In genomic region chr16:51141541-51141940, GRCh38 we compare ENCODE assay signal across 19 cellular contexts. TPM values are rescaled to one million over a fixed set of nuclear protein-coding genes. Genes with fewer than 3 reads are reported as not detected.
DNase-seq lines count a peak whose midpoint lies in the region; TF ChIP-seq lines count a peak whose summit lies in the region.
"Had no signal": no experiment of that assay in that cellular context is flagged by ENCODE, and none has a peak within 500 bp of the region (broad histone marks: within the 10 kb centered on the region; RNA-seq: fewer than 3 reads in every experiment).

No MANE protein-coding gene starts in this region.

- WGBS in neuronal stem cell (ENCODE audit: extremely low coverage in 2 of 2, insufficient read length in 2 of 2, insufficient replicate concordance in 1 of 2), 2 donors, result no CpG with 5 or more reads among the region's 21 CpGs

- H2BK5ac ChIP-seq in neuronal stem cell (ENCODE audit: low read length), result peak overlapping the region; percentile 31

- no peak overlapping the region for H3K4ac ChIP-seq in neuronal stem cell (ENCODE audit: low read length)

- DNase-seq in Daoy (ENCODE audit: low read depth), result peak; percentile 54
- DNase-seq in foreskin fibroblast, result no peak
- no peak for DNase-seq in neuronal stem cell (ENCODE audit: low spot score)
- no peak for DNase-seq in OCI-M2 (lab: John Stamatoyannopoulos, UW; ENCODE audit: unreplicated experiment)
- no peak for DNase-seq in HUDEP-2 (lab: John Stamatoyannopoulos, UW; ENCODE audit: unreplicated experiment in 76 of 76)
- no peak for DNase-seq in NCI-H2171 (lab: John Stamatoyannopoulos, UW)
- no peak for DNase-seq in stimulated activated CD4-positive, alpha-beta T cell treated with anti-CD3 and anti-CD28 coated beads, Interleukin-4, amount 100 ng/mL, for 24 hours
- DNase-seq: 8988T; CD4-positive, alpha-beta memory T cell; DMS153; DMS79; GF-D8; GOT3; H7; HFFc6 had no signal

- H2BK12ac ChIP-seq in neuronal stem cell (ENCODE audit: low read length), result no peak overlapping the region

- H2AFZ ChIP-seq in neuronal stem cell (ENCODE audit: low read length), result no peak overlapping the region

- H3K23ac ChIP-seq in neuronal stem cell (ENCODE audit: low read depth, low read length, poor library complexity), result no peak overlapping the region

- peak overlapping the region; percentile 65 for H4K91ac ChIP-seq in neuronal stem cell (ENCODE audit: low read depth, low read length, poor library complexity)

- no peaks in the 10 kb centered on the region for H3K27me3 ChIP-seq in neuronal stem cell (ENCODE audit: control insufficient read depth in 3 of 3, insufficient read depth in 3 of 3, low read depth in 1 of 3, low read length in 3 of 3)

- peaks cover 0 to 46% of the 10 kb centered on the region in 2 donors for H3K9me3 ChIP-seq in neuronal stem cell (replicated peaks in 1 of 2; ENCODE audit: control insufficient read depth in 2 of 2, insufficient read depth in 1 of 2, low read depth in 1 of 2, low read length in 2 of 2)
- H3K9me3 ChIP-seq: BLaER1 had no signal

- no peak for TF ChIP-seq CTCF in foreskin fibroblast (IDR thresholded peaks at IDR 0.05; ENCODE audit: low read depth, low read length)

- H3K18ac ChIP-seq in neuronal stem cell (ENCODE audit: low read length), result no peak overlapping the region

- peaks cover 41 to 65% of the 10 kb centered on the region in 2 donors for H3K36me3 ChIP-seq in neuronal stem cell (replicated peaks in 1 of 2; ENCODE audit: control insufficient read depth in 2 of 2, insufficient read depth in 2 of 2, low read length in 2 of 2)
- H3K36me3 ChIP-seq: BLaER1 had no signal

- no peaks in the 10 kb centered on the region for H3K79me1 ChIP-seq in neuronal stem cell (ENCODE audit: low read depth, low read length)

- H2BK15ac ChIP-seq in neuronal stem cell (ENCODE audit: low read length), result no peak overlapping the region

- H3K27ac ChIP-seq in angular gyrus (ENCODE audit: low read depth, low read length), result peak overlapping the region; percentile 13
- no peak overlapping the region for H3K27ac ChIP-seq in neuronal stem cell (replicated peaks; ENCODE audit: low read length)
- H3K27ac ChIP-seq: BLaER1, HL-60 had no signal

- H2AK5ac ChIP-seq in neuronal stem cell (ENCODE audit: low read depth, low read length), result no peak overlapping the region

- peaks cover 16 to 37% of the 10 kb centered on the region in 2 donors for H3K4me1 ChIP-seq in neuronal stem cell (ENCODE audit: control insufficient read depth in 2 of 2, insufficient read depth in 1 of 2, low read depth in 1 of 2, low read length in 2 of 2)

- no peak overlapping the region for H2BK120ac ChIP-seq in neuronal stem cell (ENCODE audit: low read depth, low read length)

- H3K14ac ChIP-seq in neuronal stem cell (ENCODE audit: low read length), result no peak overlapping the region

- no peak overlapping the region for H3K9ac ChIP-seq in neuronal stem cell (ENCODE audit: low read depth, low read length, poor library complexity)
- H3K9ac ChIP-seq: BLaER1 had no signal

- peak overlapping the region; percentile 22 to 38 for H3K4me3 ChIP-seq in foreskin fibroblast (ENCODE audit: low read depth in 1 of 2, low read length in 2 of 2)
- H3K4me3 ChIP-seq in neuronal stem cell (ENCODE audit: low read length in 2 of 2), result no peak overlapping the region
- H3K4me3 ChIP-seq: BLaER1 had no signal

- no peak overlapping the region for H4K8ac ChIP-seq in neuronal stem cell (ENCODE audit: low read depth, low read length)

- no peak overlapping the region for H3K4me2 ChIP-seq in neuronal stem cell (ENCODE audit: insufficient read depth, low read length, poor library complexity, severe bottlenecking)
- H3K4me2 ChIP-seq: BLaER1 had no signal

RNA-seq across cellular contexts. Expression of gene SALL1, which starts 9.5 kb away (rescaled TPM):
- 0.48 and 0.57 TPM in 2 replicates for total RNA-seq in Daoy (2014; rRNA removed; shearing (Covaris generic))
- polyA plus RNA-seq in neuronal stem cell (2013, experiment 1 of 2), result 81.5 TPM
- polyA plus RNA-seq in neuronal stem cell (2013, experiment 2 of 2), result 85.5 TPM
- total RNA-seq: CD4-positive, alpha-beta memory T cell had no signal
- polyA plus RNA-seq: CD14-positive monocyte; CD4-positive, alpha-beta memory T cell had no signal

Comparison
In these comparisons a context has a peak if more than half of its experiments do, and no peak if none do; other contexts are left out.
1. H3K4me3 ChIP-seq: peak in foreskin fibroblast (2 of 2); none in neuronal stem cell (0 of 2).